Comparison of ENCODE assay signal across 1 cellular context in the genomic region with DNA sequence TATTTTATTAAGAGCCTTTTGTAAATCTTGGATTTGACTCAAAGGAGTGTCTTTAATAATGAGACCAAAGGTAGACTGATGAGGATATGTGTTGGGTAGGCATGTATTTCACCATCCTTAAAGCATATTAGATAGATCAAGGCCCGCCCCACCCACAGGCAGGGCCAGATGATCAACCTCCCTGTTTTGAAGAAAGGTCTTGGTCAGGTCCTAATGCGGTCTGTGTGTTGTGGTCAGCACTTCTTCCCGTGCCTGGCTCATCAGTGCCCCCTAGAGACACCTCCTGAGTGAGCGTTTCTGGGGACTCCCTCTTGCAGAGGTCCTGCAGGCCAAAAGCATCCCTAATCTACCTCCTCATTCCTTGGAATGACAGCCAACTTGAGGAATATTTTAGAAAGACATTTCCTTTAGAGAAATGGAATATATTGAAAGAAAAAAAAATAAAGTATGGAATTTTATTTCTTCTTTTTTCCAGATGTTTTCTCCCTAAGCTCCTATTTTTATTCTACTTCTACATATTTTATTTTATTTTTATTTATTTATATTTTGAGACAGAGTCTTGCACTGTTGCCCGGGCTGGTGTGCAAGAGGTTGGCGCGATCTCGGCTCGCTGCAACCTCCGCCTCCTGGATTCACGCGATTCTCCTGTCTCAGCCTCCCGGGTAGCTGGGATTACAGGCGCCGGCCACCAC.
A peak's percentile ranks its signal among the peaks of the same experiment; 100 is the strongest.
TF ChIP-seq lines count a peak whose summit lies in the region.

No MANE protein-coding gene starts in this region.

TF ChIP-seq in HepG2, 621 proteins besides CTCF, POLR2A, EP300 and RAD21 (continued from another document and continues in another):
- TF ChIP-seq ZHX2 (IDR thresholded peaks at IDR 0.05; ENCODE audit: low read depth), result no peak
- no peak for TF ChIP-seq ZHX2 (CRISPR knock-in tag; IDR thresholded peaks at IDR 0.05; ENCODE audit: borderline replicate concordance)
- TF ChIP-seq RXRA (CRISPR knock-in tag; IDR thresholded peaks at IDR 0.05), result no peak; the same call in 1 of the 2 replicates
- TF ChIP-seq ZNF597 (CRISPR knock-in tag; IDR thresholded peaks at IDR 0.05), result no peak
- TF ChIP-seq NR2F1 (CRISPR knock-in tag; IDR thresholded peaks at IDR 0.05), result no peak
- no peak for TF ChIP-seq SATB2 (CRISPR knock-in tag; IDR thresholded peaks at IDR 0.05)
- TF ChIP-seq NBN (conservative IDR thresholded peaks at IDR 0.05), result no peak
- no peak for TF ChIP-seq ONECUT2 (CRISPR knock-in tag; IDR thresholded peaks at IDR 0.05)
- no peak for TF ChIP-seq ZNF451 (CRISPR knock-in tag; IDR thresholded peaks at IDR 0.05)
- TF ChIP-seq ZNF557 (CRISPR knock-in tag; IDR thresholded peaks at IDR 0.05), result no peak
- no peak for TF ChIP-seq RBFOX2 (IDR thresholded peaks at IDR 0.05; ENCODE audit: low read depth, low read length)
- TF ChIP-seq ELF4 (CRISPR knock-in tag; IDR thresholded peaks at IDR 0.05; ENCODE audit: borderline replicate concordance), result no peak
- TF ChIP-seq TBX3 (IDR thresholded peaks at IDR 0.05; ENCODE audit: borderline replicate concordance), result no peak
- TF ChIP-seq, protein P1, sequence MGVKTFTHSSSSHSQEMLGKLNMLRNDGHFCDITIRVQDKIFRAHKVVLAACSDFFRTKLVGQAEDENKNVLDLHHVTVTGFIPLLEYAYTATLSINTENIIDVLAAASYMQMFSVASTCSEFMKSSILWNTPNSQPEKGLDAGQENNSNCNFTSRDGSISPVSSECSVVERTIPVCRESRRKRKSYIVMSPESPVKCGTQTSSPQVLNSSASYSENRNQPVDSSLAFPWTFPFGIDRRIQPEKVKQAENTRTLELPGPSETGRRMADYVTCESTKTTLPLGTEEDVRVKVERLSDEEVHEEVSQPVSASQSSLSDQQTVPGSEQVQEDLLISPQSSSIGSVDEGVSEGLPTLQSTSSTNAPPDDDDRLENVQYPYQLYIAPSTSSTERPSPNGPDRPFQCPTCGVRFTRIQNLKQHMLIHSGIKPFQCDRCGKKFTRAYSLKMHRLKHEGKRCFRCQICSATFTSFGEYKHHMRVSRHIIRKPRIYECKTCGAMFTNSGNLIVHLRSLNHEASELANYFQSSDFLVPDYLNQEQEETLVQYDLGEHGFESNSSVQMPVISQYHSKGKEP (CRISPR knock-in tag; IDR thresholded peaks at IDR 0.05), result no peak
- no peak for TF ChIP-seq ZNF335 (CRISPR knock-in tag; IDR thresholded peaks at IDR 0.05)
- 0 out of 2 replicates have a peak, but pooled peaks have one; percentile 27 for TF ChIP-seq KMT2B (CRISPR knock-in tag; IDR thresholded peaks at IDR 0.05)
- TF ChIP-seq MNT (IDR thresholded peaks at IDR 0.05), result no peak
- TF ChIP-seq TRIM24 (CRISPR knock-in tag; IDR thresholded peaks at IDR 0.05), result no peak
- TF ChIP-seq PCBP2 (optimal IDR thresholded peaks at IDR 0.05; ENCODE audit: low read depth, low read length, poor library complexity, severe bottlenecking), result no peak
- TF ChIP-seq TARDBP (CRISPR knock-in tag; IDR thresholded peaks at IDR 0.05), result no peak
- TF ChIP-seq, protein P2, sequence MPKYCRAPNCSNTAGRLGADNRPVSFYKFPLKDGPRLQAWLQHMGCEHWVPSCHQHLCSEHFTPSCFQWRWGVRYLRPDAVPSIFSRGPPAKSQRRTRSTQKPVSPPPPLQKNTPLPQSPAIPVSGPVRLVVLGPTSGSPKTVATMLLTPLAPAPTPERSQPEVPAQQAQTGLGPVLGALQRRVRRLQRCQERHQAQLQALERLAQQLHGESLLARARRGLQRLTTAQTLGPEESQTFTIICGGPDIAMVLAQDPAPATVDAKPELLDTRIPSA (CRISPR knock-in tag; IDR thresholded peaks at IDR 0.05; ENCODE audit: borderline replicate concordance), result no peak
- TF ChIP-seq ZNF329 (CRISPR knock-in tag; IDR thresholded peaks at IDR 0.05; ENCODE audit: low read depth), result no peak
- no peak for TF ChIP-seq IRF9 (CRISPR knock-in tag; IDR thresholded peaks at IDR 0.05; ENCODE audit: borderline replicate concordance)
- TF ChIP-seq THYN1 (CRISPR knock-in tag; IDR thresholded peaks at IDR 0.05; ENCODE audit: borderline replicate concordance, low read depth), result no peak
- peak; percentile 68; the same call in 1 of the 2 replicates for TF ChIP-seq MIER2 (CRISPR knock-in tag; IDR thresholded peaks at IDR 0.05)
- TF ChIP-seq SKIL (CRISPR knock-in tag; IDR thresholded peaks at IDR 0.05; ENCODE audit: borderline replicate concordance), result no peak
- TF ChIP-seq ZNF547 (CRISPR knock-in tag; IDR thresholded peaks at IDR 0.05), result no peak
- TF ChIP-seq THRA (CRISPR knock-in tag; IDR thresholded peaks at IDR 0.05; ENCODE audit: borderline replicate concordance), result peak; percentile 62; the same call in 1 of the 2 replicates
- TF ChIP-seq, protein P3, sequence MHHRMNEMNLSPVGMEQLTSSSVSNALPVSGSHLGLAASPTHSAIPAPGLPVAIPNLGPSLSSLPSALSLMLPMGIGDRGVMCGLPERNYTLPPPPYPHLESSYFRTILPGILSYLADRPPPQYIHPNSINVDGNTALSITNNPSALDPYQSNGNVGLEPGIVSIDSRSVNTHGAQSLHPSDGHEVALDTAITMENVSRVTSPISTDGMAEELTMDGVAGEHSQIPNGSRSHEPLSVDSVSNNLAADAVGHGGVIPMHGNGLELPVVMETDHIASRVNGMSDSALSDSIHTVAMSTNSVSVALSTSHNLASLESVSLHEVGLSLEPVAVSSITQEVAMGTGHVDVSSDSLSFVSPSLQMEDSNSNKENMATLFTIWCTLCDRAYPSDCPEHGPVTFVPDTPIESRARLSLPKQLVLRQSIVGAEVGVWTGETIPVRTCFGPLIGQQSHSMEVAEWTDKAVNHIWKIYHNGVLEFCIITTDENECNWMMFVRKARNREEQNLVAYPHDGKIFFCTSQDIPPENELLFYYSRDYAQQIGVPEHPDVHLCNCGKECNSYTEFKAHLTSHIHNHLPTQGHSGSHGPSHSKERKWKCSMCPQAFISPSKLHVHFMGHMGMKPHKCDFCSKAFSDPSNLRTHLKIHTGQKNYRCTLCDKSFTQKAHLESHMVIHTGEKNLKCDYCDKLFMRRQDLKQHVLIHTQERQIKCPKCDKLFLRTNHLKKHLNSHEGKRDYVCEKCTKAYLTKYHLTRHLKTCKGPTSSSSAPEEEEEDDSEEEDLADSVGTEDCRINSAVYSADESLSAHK (CRISPR knock-in tag; IDR thresholded peaks at IDR 0.05; ENCODE audit: borderline replicate concordance), result no peak
- TF ChIP-seq, protein P4, sequence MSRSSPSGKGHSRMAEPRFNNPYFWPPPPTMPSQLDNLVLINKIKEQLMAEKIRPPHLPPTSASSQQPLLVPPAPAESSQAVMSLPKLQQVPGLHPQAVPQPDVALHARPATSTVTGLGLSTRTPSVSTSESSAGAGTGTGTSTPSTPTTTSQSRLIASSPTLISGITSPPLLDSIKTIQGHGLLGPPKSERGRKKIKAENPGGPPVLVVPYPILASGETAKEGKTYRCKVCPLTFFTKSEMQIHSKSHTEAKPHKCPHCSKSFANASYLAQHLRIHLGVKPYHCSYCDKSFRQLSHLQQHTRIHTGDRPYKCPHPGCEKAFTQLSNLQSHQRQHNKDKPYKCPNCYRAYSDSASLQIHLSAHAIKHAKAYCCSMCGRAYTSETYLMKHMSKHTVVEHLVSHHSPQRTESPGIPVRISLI (CRISPR knock-in tag; IDR thresholded peaks at IDR 0.05; ENCODE audit: borderline replicate concordance), result no peak
- no peak for TF ChIP-seq ZMAT5 (CRISPR knock-in tag; IDR thresholded peaks at IDR 0.05; ENCODE audit: borderline replicate concordance, low read depth)
